In genomic region chr14:49687942-49688700, GRCh38 we compare ENCODE assay signal across 8 cellular contexts. TPM values are rescaled to one million over a fixed set of nuclear protein-coding genes. Genes with fewer than 3 reads are reported as not detected.
DNase-seq lines count a peak whose midpoint lies in the region; ATAC-seq and TF ChIP-seq lines count a peak whose summit lies in the region.

Gene POLE2, minus strand, starts transcription at chr14:49688214. Its CDS starts 11 bp downstream, at chr14:49688203.

- H3K4me3 ChIP-seq in kidney epithelial cell (ENCODE audit: low read depth, low read length), result peak within 1 kb of the TSS; percentile 76

- peak; percentile 84 for ATAC-seq in GM18861 (IDR thresholded peaks at IDR 0.05; ENCODE audit: unreplicated experiment)
- ATAC-seq in HG03095 (IDR thresholded peaks at IDR 0.05; ENCODE audit: unreplicated experiment), result peak; percentile 85
- peak; percentile 87 for ATAC-seq in activated CD4-positive, CD25-positive, alpha-beta regulatory T cell treated with anti-CD3 and anti-CD28 coated beads, Interleukin-2, amount 50 U/mL, for 24 hours

- TF ChIP-seq CTCF in kidney epithelial cell (IDR thresholded peaks at IDR 0.05; ENCODE audit: insufficient read depth, low read length, poor library complexity, severe bottlenecking), result no peak

- DNase-seq in ACHN (peak; percentile 62), NCI-H2227 treated with DMSO at 0.1 percent for 48 hours (lab: John Stamatoyannopoulos, UW) (peak; percentile 68), cerebellar cortex (ENCODE audit: low spot score) (peak; percentile 78), kidney epithelial cell (ENCODE audit: low read depth) (no peak)
- peak; percentile 90 for DNase-seq in stimulated activated CD4-positive, alpha-beta T cell treated with anti-CD3 and anti-CD28 coated beads, Interleukin-15, amount 100 ng/mL, for 24 hours

- in situ Hi-C loops in ACHN (cut with HindIII; ENCODE audit: low pct_ligation_motif_present, low pct_unique_long_range_greater_than_20kb, low sequenced_read_pairs), result no loop called here

- no peaks in the 10 kb centered on the region for H3K36me3 ChIP-seq in kidney epithelial cell (ENCODE audit: control insufficient read depth, insufficient read depth, low read length)

- H3K27me3 ChIP-seq in kidney epithelial cell (ENCODE audit: control insufficient read depth, insufficient read depth, low read length), result no peaks in the 10 kb centered on the region

RNA-seq across cellular contexts. Expression of gene POLE2, which starts in this region (rescaled TPM):
- total RNA-seq in kidney epithelial cell, result 2.8 and 10.2 TPM in 2 replicates
